23 cellular contexts compared by ENCODE assay signal in genomic region chr5:157842185-157842584, GRCh38.
"Had no signal": no experiment of that assay in that cellular context is flagged by ENCODE, and none has a peak within 500 bp of the region (broad histone marks: within the 10 kb centered on the region; RNA-seq: fewer than 3 reads in every experiment).

No MANE protein-coding gene starts in this region.

- DNase-seq: activated CD4-positive, alpha-beta T cell treated with anti-CD3 and anti-CD28 coated beads, Interleukin-2, amount 50 U/mL, for 1 hour; activated CD8-positive, alpha-beta T cell treated with anti-CD3 and anti-CD28 coated beads for 36 hours; activated T-cell treated with anti-CD3 and anti-CD28 coated beads, Interleukin-2, amount 50 U/mL, for 4 hours; dermis blood vessel endothelial cell; effector CD4-positive, alpha-beta T cell; erythroblast; kidney; left colon; midbrain; naive thymus-derived CD4-positive, alpha-beta T cell; nucleus accumbens; stimulated activated CD4-positive, alpha-beta T cell treated with anti-CD3 and anti-CD28 coated beads, Interleukin-15, amount 100 ng/mL, for 24 hours; stimulated activated CD4-positive, alpha-beta T cell treated with anti-CD3 and anti-CD28 coated beads, Interleukin-2, amount 100 ng/mL, for 24 hours; stimulated activated naive B cell treated with anti-CD40 and anti-IgM and Interleukin-4, amounts not matched to agents 10 μg/mL and 1 μg/mL and 100 μg/mL, for 72 hours; stomach; T-helper 2 cell; thyroid gland had no signal

- H3K27me3 ChIP-seq: gastroesophageal sphincter, hepatocyte, right atrium auricular region, stomach, thyroid gland had no signal

- H3K4me2 ChIP-seq: hepatocyte had no signal

- ATAC-seq: activated CD8-positive, alpha-beta T cell treated with anti-CD3 and anti-CD28 coated beads for 36 hours; activated naive CD4-positive, alpha-beta T cell treated with anti-CD3 and anti-CD28 coated beads, Interleukin-2, amount 50 U/mL, for 72 hours; activated T-cell treated with anti-CD3 and anti-CD28 coated beads, Interleukin-2, amount 50 U/mL, for 4 hours; activated T-helper 17 cell treated with anti-CD3 and anti-CD28 coated beads, Interleukin-2, amount 50 U/mL, for 72 hours; gastroesophageal sphincter; left colon; naive thymus-derived CD4-positive, alpha-beta T cell; stimulated activated naive B cell treated with anti-CD40 and anti-IgM and Interleukin-4, amounts not matched to agents 10 μg/mL and 1 μg/mL and 100 μg/mL, for 72 hours; WTC11 had no signal

- H3K36me3 ChIP-seq: gastroesophageal sphincter, right atrium auricular region, thyroid gland had no signal

- H3K9me3 ChIP-seq: gastroesophageal sphincter, right atrium auricular region, stomach, thyroid gland had no signal

- H3K4me1 ChIP-seq: right atrium auricular region had no signal

- H2AFZ ChIP-seq: hepatocyte had no signal

- H3K4me3 ChIP-seq: gastroesophageal sphincter, hepatocyte, right atrium auricular region, stomach, thyroid gland had no signal

- H3K27ac ChIP-seq: gastroesophageal sphincter, hepatocyte, right atrium auricular region, stomach, thyroid gland had no signal
